Comparison of ENCODE assay signal across 35 cellular contexts in the genomic region with DNA sequence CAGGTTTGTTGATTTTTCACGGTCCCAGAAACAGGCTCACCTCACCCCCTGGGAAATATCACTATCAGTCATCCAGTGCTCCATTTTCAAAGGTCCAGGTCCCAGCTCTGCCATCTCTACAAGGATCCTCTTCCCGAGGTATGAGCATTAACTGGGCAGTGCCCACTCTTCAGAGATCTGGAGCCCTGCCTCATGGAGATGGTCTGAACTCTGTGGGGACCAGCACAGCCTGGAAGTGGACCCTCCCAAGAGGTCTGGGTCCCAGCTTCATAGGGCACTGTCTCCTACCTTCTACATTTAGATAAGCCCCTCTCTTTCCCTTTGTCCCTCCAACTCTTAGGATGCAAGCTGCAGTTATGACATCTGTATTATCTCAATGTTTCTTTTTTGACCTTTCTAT. TPM values are rescaled to one million over a fixed set of nuclear protein-coding genes. Genes with fewer than 3 reads are reported as not detected.
"Had no signal": no experiment of that assay in that cellular context is flagged by ENCODE, and none has a peak within 500 bp of the region (broad histone marks: within the 10 kb centered on the region; RNA-seq: fewer than 3 reads in every experiment).

No MANE protein-coding gene starts in this region.

- H3K27ac Mint-ChIP-seq: activated B cell treated with CpG ODN at 0.5 μM for 24 hours; activated CD4-positive, alpha-beta memory T cell treated with anti-CD3 and anti-CD28 coated beads for 36 hours; activated CD4-positive, alpha-beta T cell treated with anti-CD3 and anti-CD28 coated beads, Interleukin-2, amount 10 ng/mL, durations not matched to agents 24 days and 14 days; activated CD8-positive, alpha-beta T cell treated with anti-CD3 and anti-CD28 coated beads for 36 hours; activated naive CD4-positive, alpha-beta T cell treated with anti-CD3 and anti-CD28 coated beads for 36 hours; activated naive CD4-positive, alpha-beta T cell treated with anti-CD3 and anti-CD28 coated beads, Interleukin-2, amount 50 U/mL, for 72 hours; activated naive CD8-positive, alpha-beta T cell treated with anti-CD3 and anti-CD28 coated beads for 36 hours; activated T-cell treated with anti-CD3 and anti-CD28 coated beads, Interleukin-2, amount 50 U/mL, for 72 hours; activated T-helper 1 cell treated with anti-CD3 and anti-CD28 coated beads, Interleukin-12 subunit alpha, Interleukin-12 subunit beta, Interleukin-2, Interleukin-4 antibody, amounts not matched to agents 30 ng/mL and 10 ng/mL and 1 ng/mL, durations not matched to agents 14 hours and 24 hours and 36 hours; activated T-helper 17 cell treated with anti-CD3 and anti-CD28 coated beads, Interleukin-2, amount 50 U/mL, for 72 hours; T-helper 1 cell treated with Interleukin-12 subunit alpha and Interleukin-12 subunit beta and Interleukin-4 antibody, amounts not matched to agents 30 μg/mL and 1 μg/mL, for 36 hours; T-helper 2 cell treated with Interferon-gamma antibody and Interleukin-4, amounts not matched to agents 5 μg/mL and 100 μg/mL, for 36 hours had no signal

- H3K4me3 ChIP-seq: adrenal gland, body of pancreas, breast epithelium had no signal

- H3K4me1 ChIP-seq: adrenal gland, body of pancreas, breast epithelium had no signal

- H3K4me3 Mint-ChIP-seq: activated B cell treated with CpG ODN at 0.5 μM for 24 hours; activated CD4-positive, alpha-beta memory T cell treated with anti-CD3 and anti-CD28 coated beads for 36 hours; activated CD4-positive, alpha-beta T cell treated with anti-CD3 and anti-CD28 coated beads, Interleukin-2, amount 10 ng/mL, durations not matched to agents 24 days and 14 days; activated CD8-positive, alpha-beta T cell treated with anti-CD3 and anti-CD28 coated beads for 36 hours; activated naive CD4-positive, alpha-beta T cell treated with anti-CD3 and anti-CD28 coated beads for 36 hours; activated naive CD8-positive, alpha-beta T cell treated with anti-CD3 and anti-CD28 coated beads for 36 hours; activated T-cell treated with anti-CD3 and anti-CD28 coated beads, Interleukin-2, amount 50 U/mL, for 4 hours; activated T-cell treated with anti-CD3 and anti-CD28 coated beads, Interleukin-2, amount 50 U/mL, for 72 hours; activated T-helper 1 cell treated with anti-CD3 and anti-CD28 coated beads, Interleukin-12 subunit alpha, Interleukin-12 subunit beta, Interleukin-2, Interleukin-4 antibody, amounts not matched to agents 30 ng/mL and 10 ng/mL and 1 ng/mL, durations not matched to agents 14 hours and 24 hours and 36 hours; activated T-helper 17 cell treated with anti-CD3 and anti-CD28 coated beads, Interleukin-2, amount 50 U/mL, for 72 hours; T-helper 1 cell treated with Interleukin-12 subunit alpha and Interleukin-12 subunit beta and Interleukin-4 antibody, amounts not matched to agents 30 μg/mL and 1 μg/mL, for 36 hours; T-helper 2 cell treated with Interferon-gamma antibody and Interleukin-4, amounts not matched to agents 5 μg/mL and 100 μg/mL, for 36 hours had no signal

- H3K27me3 ChIP-seq: adrenal gland, body of pancreas, brain microvascular endothelial cell, breast epithelium had no signal

- H3K27ac ChIP-seq: adrenal gland, body of pancreas, brain microvascular endothelial cell, breast epithelium, VCaP had no signal

- H3K36me3 Mint-ChIP-seq: activated CD4-positive, alpha-beta memory T cell treated with anti-CD3 and anti-CD28 coated beads for 36 hours; activated naive CD4-positive, alpha-beta T cell treated with anti-CD3 and anti-CD28 coated beads, Interleukin-2, amount 50 U/mL, for 72 hours; activated naive CD8-positive, alpha-beta T cell treated with anti-CD3 and anti-CD28 coated beads for 36 hours had no signal

- ATAC-seq: activated CD8-positive, alpha-beta T cell treated with anti-CD3 and anti-CD28 coated beads for 36 hours; activated naive CD4-positive, alpha-beta T cell treated with anti-CD3 and anti-CD28 coated beads, Interleukin-2, amount 50 U/mL, for 72 hours; activated T-cell treated with anti-CD3 and anti-CD28 coated beads, Interleukin-2, amount 50 U/mL, for 4 hours; activated T-cell treated with anti-CD3 and anti-CD28 coated beads, Interleukin-2, amount 50 U/mL, for 72 hours; activated T-helper 17 cell treated with anti-CD3 and anti-CD28 coated beads, Interleukin-2, amount 50 U/mL, for 72 hours; body of pancreas had no signal

- H3K9me3 Mint-ChIP-seq: activated B cell treated with CpG ODN at 0.5 μM for 24 hours; activated CD4-positive, alpha-beta memory T cell treated with anti-CD3 and anti-CD28 coated beads for 36 hours; activated CD4-positive, alpha-beta T cell treated with anti-CD3 and anti-CD28 coated beads, Interleukin-2, amount 10 ng/mL, durations not matched to agents 24 days and 14 days; activated CD8-positive, alpha-beta T cell treated with anti-CD3 and anti-CD28 coated beads for 36 hours; activated naive CD4-positive, alpha-beta T cell treated with anti-CD3 and anti-CD28 coated beads for 36 hours; activated naive CD4-positive, alpha-beta T cell treated with anti-CD3 and anti-CD28 coated beads, Interleukin-2, amount 50 U/mL, for 72 hours; activated T-cell treated with anti-CD3 and anti-CD28 coated beads, Interleukin-2, amount 50 U/mL, for 4 hours; activated T-cell treated with anti-CD3 and anti-CD28 coated beads, Interleukin-2, amount 50 U/mL, for 72 hours; activated T-helper 1 cell treated with anti-CD3 and anti-CD28 coated beads, Interleukin-12 subunit alpha, Interleukin-12 subunit beta, Interleukin-2, Interleukin-4 antibody, amounts not matched to agents 30 ng/mL and 10 ng/mL and 1 ng/mL, durations not matched to agents 14 hours and 24 hours and 36 hours; T-helper 2 cell treated with Interferon-gamma antibody and Interleukin-4, amounts not matched to agents 5 μg/mL and 100 μg/mL, for 36 hours had no signal

- H3K9me3 ChIP-seq: adrenal gland, breast epithelium had no signal

- DNase-seq: activated B cell treated with CpG ODN at 0.5 μM for 24 hours; activated CD4-positive, alpha-beta memory T cell treated with anti-CD3 and anti-CD28 coated beads for 36 hours; activated CD4-positive, alpha-beta T cell treated with anti-CD3 and anti-CD28 coated beads for 4 hours; activated CD4-positive, alpha-beta T cell treated with anti-CD3 and anti-CD28 coated beads, Interleukin-2, amount 10 ng/mL, durations not matched to agents 24 days and 14 days; activated CD4-positive, alpha-beta T cell treated with anti-CD3 and anti-CD28 coated beads, Interleukin-2, amount 50 U/mL, for 1 hour; activated CD4-positive, alpha-beta T cell treated with anti-CD3 and anti-CD28 coated beads, Interleukin-2, amount 50 U/mL, for 4 hours; activated CD4-positive, CD25-positive, alpha-beta regulatory T cell treated with anti-CD3 and anti-CD28 coated beads, Interleukin-2, amount 50 U/mL, for 72 hours; activated CD8-positive, alpha-beta memory T cell treated with anti-CD3 and anti-CD28 coated beads, Interleukin-2, amount 50 U/mL, for 4 hours; activated CD8-positive, alpha-beta T cell treated with anti-CD3 and anti-CD28 coated beads for 36 hours; activated effector memory CD4-positive, alpha-beta T cell treated with anti-CD3 and anti-CD28 coated beads, Interleukin-2, amount 50 U/mL, for 16 hours; activated gamma-delta T cell treated with Interleukin-2 at 50 U/mL for 16 hours; activated naive CD4-positive, alpha-beta T cell; activated naive CD4-positive, alpha-beta T cell treated with anti-CD3 and anti-CD28 coated beads for 36 hours; activated naive CD4-positive, alpha-beta T cell treated with anti-CD3 and anti-CD28 coated beads, Interleukin-2, amount 50 U/mL, for 16 hours; activated naive CD8-positive, alpha-beta T cell treated with anti-CD3 and anti-CD28 coated beads for 36 hours; activated T-cell treated with anti-CD3 and anti-CD28 coated beads for 4 hours; activated T-cell treated with anti-CD3 and anti-CD28 coated beads, Interleukin-2, amount 50 U/mL, for 1 hour; activated T-cell treated with anti-CD3 and anti-CD28 coated beads, Interleukin-2, amount 50 U/mL, for 4 hours; activated T-cell treated with anti-CD3 and anti-CD28 coated beads, Interleukin-2, amount 50 U/mL, for 72 hours; adrenal gland; amniotic stem cell; aorta; body of pancreas; brain microvascular endothelial cell; central memory CD4-positive, alpha-beta T cell; T-helper 1 cell; T-helper 2 cell; T-helper 9 cell had no signal

- H3K27me3 Mint-ChIP-seq: activated B cell treated with CpG ODN at 0.5 μM for 24 hours; activated CD4-positive, alpha-beta memory T cell treated with anti-CD3 and anti-CD28 coated beads for 36 hours; activated naive CD8-positive, alpha-beta T cell treated with anti-CD3 and anti-CD28 coated beads for 36 hours had no signal

- H3K4me1 Mint-ChIP-seq: activated B cell treated with CpG ODN at 0.5 μM for 24 hours; activated CD4-positive, alpha-beta T cell treated with anti-CD3 and anti-CD28 coated beads, Interleukin-2, amount 10 ng/mL, durations not matched to agents 24 days and 14 days; activated naive CD8-positive, alpha-beta T cell treated with anti-CD3 and anti-CD28 coated beads for 36 hours; activated T-helper 17 cell treated with anti-CD3 and anti-CD28 coated beads, Interleukin-2, amount 50 U/mL, for 72 hours had no signal

- H3K36me3 ChIP-seq: adrenal gland, brain microvascular endothelial cell, breast epithelium had no signal

RNA-seq across cellular contexts. Expression of gene ODAD2, which starts 15.7 kb away (rescaled TPM):
- total RNA-seq: activated B cell treated with CpG ODN at 0.5 μM for 24 hours; activated CD4-positive, alpha-beta T cell treated with anti-CD3 and anti-CD28 coated beads, Interleukin-2, amount 10 ng/mL, durations not matched to agents 24 days and 14 days; activated T-helper 1 cell treated with anti-CD3 and anti-CD28 coated beads, Interleukin-12 subunit alpha, Interleukin-12 subunit beta, Interleukin-2, Interleukin-4 antibody, amounts not matched to agents 30 ng/mL and 10 ng/mL and 1 ng/mL, durations not matched to agents 14 hours and 24 hours and 36 hours had no signal
